Comparison of ENCODE assay signal across 19 cellular contexts in the genomic region with DNA sequence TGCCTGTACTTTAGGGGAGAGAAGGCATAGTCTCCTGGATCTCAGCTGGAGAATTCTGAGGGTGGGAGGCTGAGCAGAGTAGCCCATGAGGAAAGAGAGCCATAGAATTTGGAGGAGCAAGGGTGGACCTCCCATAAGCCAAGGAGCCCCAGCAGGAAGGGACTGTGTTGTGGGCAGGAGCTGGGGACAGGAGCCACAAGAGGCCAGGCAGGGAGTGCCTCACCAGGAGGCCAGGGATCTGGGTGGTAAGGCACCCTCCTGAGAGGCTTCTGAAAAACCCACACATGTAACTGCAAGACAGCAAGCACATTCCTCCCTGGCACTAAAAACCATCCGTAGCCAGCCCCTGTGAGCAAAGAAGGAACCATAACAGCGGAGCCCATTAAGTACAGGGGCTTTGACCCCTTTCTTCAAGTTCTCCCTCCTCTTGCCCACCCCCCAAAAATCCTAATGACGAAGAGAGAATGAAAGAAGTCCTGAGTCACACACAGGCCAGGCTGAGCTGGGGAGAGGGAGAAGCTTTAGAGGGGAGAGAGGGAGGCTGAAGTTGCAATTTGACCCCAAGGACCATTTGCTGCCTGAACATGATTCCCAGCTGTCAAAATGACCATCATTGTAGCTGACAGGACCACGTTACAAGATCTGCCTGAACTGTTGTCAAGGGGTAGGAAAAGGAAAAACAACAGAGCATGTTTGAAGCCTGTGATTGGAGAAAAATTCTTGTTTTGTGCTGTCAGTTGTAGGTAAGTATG.
"Had no signal": no experiment of that assay in that cellular context is flagged by ENCODE, and none has a peak within 500 bp of the region (broad histone marks: within the 10 kb centered on the region; RNA-seq: fewer than 3 reads in every experiment).

No MANE protein-coding gene starts in this region.

- H3K4me3 Mint-ChIP-seq: memory B cell, mesothelial cell of epicardium, naive B cell had no signal

- H3K79me2 ChIP-seq: hepatocyte had no signal

- DNase-seq: cerebellar nuclear complex; dermis blood vessel endothelial cell; foreskin keratinocyte; posterior cingulate gyrus; stimulated activated CD4-positive, alpha-beta T cell treated with anti-CD3 and anti-CD28 coated beads, Interleukin-12 subunit alpha, Interleukin-12 subunit beta, amount 100 ng/mL, for 4 hours; stimulated activated naive CD4-positive, alpha-beta T cell treated with Interleukin-2 at 50 U/mL for 16 hours; testis; upper lobe of right lung had no signal

- ATAC-seq: foreskin keratinocyte, left lobe of liver, sciatic nerve, upper lobe of right lung had no signal

- H2AFZ ChIP-seq: hepatocyte had no signal

- FAIRE-seq: colon had no signal

- H3K9me3 ChIP-seq: neutrophil, testis, tibial nerve, upper lobe of right lung, vagina had no signal

- H3K4me1 Mint-ChIP-seq: memory B cell had no signal

- H3K27me3 Mint-ChIP-seq: naive B cell had no signal

- H3K4me3 ChIP-seq: hepatocyte, skin epidermis, testis, tibial nerve, upper lobe of right lung, vagina had no signal

- H3K36me3 Mint-ChIP-seq: memory B cell, mesothelial cell of epicardium, naive B cell had no signal

- H3K4me2 ChIP-seq: hepatocyte had no signal

- H3K27me3 ChIP-seq: hepatocyte, neutrophil, testis, tibial nerve, upper lobe of right lung, vagina had no signal

- H3K36me3 ChIP-seq: neutrophil, tibial nerve, upper lobe of right lung, vagina had no signal

- H3K27ac ChIP-seq: foreskin keratinocyte, hepatocyte, neutrophil, skin epidermis, testis, tibial nerve, upper lobe of right lung, vagina had no signal

- H3K9me3 Mint-ChIP-seq: memory B cell, mesothelial cell of epicardium had no signal

- H3K4me1 ChIP-seq: foreskin keratinocyte, testis, tibial nerve, upper lobe of right lung, vagina had no signal

- H3K27ac Mint-ChIP-seq: memory B cell, mesothelial cell of epicardium had no signal
